In the genomic region with DNA sequence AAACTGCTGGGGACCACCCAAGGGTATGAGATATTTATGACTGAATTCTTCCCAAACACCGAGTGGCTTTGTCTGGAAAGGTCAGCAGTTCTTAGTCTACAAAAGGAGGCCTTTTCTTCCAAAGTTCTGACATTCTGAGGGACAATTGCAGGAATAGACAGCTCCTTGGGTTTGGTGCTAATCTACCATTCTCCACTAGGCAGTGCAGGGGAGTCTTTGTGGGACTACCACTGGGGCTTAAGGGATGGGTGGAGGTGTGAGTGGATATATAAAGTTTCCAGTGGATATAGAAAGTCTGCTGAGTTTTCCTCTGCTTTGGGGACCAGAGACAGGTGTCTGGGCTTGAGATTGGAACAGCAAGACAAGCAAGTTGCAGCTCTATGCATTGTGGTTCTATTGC, we compare ENCODE assay signal across 17 cellular contexts.
"Had no signal": no experiment of that assay in that cellular context is flagged by ENCODE, and none has a peak within 500 bp of the region (broad histone marks: within the 10 kb centered on the region; RNA-seq: fewer than 3 reads in every experiment).

No MANE protein-coding gene starts in this region.

- H3K36me3 ChIP-seq: neutrophil, sigmoid colon, stomach, thoracic aorta, uterus had no signal

- H3K9me3 Mint-ChIP-seq: dendritic cell treated with granulocyte-macrophage colony-stimulating factor and Interleukin-4, amounts not matched to agents 40 ng/mL and 50 ng/mL, for 4 days; type B pancreatic cell had no signal

- H3K27me3 Mint-ChIP-seq: type B pancreatic cell had no signal

- H3K27ac ChIP-seq: heart left ventricle, neutrophil, sigmoid colon, skin epidermis, stomach, thoracic aorta, uterus had no signal

- H3K27ac Mint-ChIP-seq: dendritic cell treated with granulocyte-macrophage colony-stimulating factor and Interleukin-4, amounts not matched to agents 40 ng/mL and 50 ng/mL, for 4 days; naive thymus-derived CD8-positive, alpha-beta T cell; type B pancreatic cell had no signal

- H3K4me3 ChIP-seq: heart left ventricle, mucosa of descending colon, sigmoid colon, skin epidermis, stomach, thoracic aorta, uterus had no signal

- H3K4me3 Mint-ChIP-seq: dendritic cell treated with granulocyte-macrophage colony-stimulating factor and Interleukin-4, amounts not matched to agents 40 ng/mL and 50 ng/mL, for 4 days; naive thymus-derived CD8-positive, alpha-beta T cell; type B pancreatic cell had no signal

- H3K27me3 ChIP-seq: heart left ventricle, neutrophil, sigmoid colon, stomach, uterus had no signal

- H3K4me1 Mint-ChIP-seq: naive thymus-derived CD8-positive, alpha-beta T cell had no signal

- H3K36me3 Mint-ChIP-seq: naive thymus-derived CD8-positive, alpha-beta T cell; type B pancreatic cell had no signal

- H3K4me1 ChIP-seq: sigmoid colon, stomach, uterus had no signal

- H3K9me3 ChIP-seq: mucosa of descending colon, neutrophil, thoracic aorta, uterus had no signal

- DNase-seq: erythroblast; hypothalamus; mammary epithelial cell; mucosa of descending colon; naive thymus-derived CD8-positive, alpha-beta T cell; stimulated activated CD4-positive, alpha-beta T cell treated with anti-CD3 and anti-CD28 coated beads, Interleukin-12 subunit alpha, Interleukin-12 subunit beta, amount 100 ng/mL, for 4 hours; stimulated activated naive CD4-positive, alpha-beta T cell; stomach; substantia nigra; uterus had no signal
